ENCODE assay signal across 8 cellular contexts in the genomic region with DNA sequence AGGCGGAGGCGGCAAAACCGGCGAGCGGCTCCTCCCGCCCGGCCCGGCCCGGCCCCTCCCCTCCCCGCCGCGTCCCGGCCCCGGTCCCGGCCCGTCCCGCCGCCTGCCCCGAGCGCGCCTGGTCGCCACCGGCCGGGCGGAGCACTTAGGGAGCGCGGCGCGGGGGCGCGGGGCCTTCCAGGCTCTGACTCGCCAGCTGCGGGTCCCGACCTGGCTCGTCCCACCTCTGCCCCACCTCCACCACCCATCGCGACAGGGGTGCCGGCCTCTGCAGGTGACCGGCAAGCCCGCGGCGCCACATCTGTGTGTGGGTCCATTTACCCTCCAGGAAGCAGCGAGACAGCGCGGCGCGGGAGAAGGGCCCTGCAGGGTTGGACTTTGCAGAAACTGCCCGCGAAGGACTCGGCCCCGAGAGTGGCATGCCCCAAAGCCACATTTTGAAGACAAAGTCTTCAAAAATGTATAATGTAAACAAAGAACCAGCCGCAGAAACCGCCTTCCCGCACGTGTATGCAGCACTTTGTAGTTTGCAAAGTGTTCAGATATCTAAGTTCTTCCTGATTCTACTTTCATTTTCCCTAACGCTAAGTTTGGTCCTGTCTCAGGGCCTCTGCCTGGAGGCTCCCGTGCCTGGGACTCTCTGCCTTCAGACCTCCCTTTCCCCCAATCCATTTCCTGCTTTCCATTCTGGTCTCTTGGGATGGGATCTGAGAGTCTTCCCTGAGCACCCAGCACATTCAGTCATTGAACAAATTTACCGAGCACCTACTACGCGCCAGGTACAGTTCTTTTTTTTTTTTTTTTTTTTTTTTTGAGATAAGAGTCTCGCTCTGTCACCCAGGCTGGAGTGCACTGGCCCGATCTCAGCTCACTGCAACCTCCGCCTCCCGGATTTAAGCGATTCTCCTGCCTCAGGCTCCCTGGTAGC. TPM values are rescaled to one million over a fixed set of nuclear protein-coding genes. Genes with fewer than 3 reads are reported as not detected.
DNase-seq lines count a peak whose midpoint lies in the region; ATAC-seq and TF ChIP-seq lines count a peak whose summit lies in the region.

Gene TMCO4, minus strand, starts transcription at position 40 of the 928 bp plus-strand sequence. CDS start 19,158 bp downstream, outside the sequence.

- intact Hi-C loops in lower lobe of right lung (cut with DNase I) = no loop called here

- H3K27me3 ChIP-seq in lower lobe of right lung (ENCODE audit: low read depth) = no peaks in the 10 kb centered on the region

- no peaks in the 10 kb centered on the region for H3K36me3 ChIP-seq in lower lobe of right lung

- DNase-seq in DMS53 (lab: John Stamatoyannopoulos, UW) (peak; percentile 89), H4 (ENCODE audit: low spot score) (peak; percentile 81), NCI-H1417 treated with DMSO at 0.1 percent for 48 hours (lab: John Stamatoyannopoulos, UW) (peak; percentile 6), lower lobe of right lung (peak; percentile 76), midbrain (lab: John Stamatoyannopoulos, UW) (no peak)
- peak; percentile 60 to 62 for DNase-seq in activated CD4-positive, alpha-beta T cell treated with anti-CD3 and anti-CD28 coated beads, Interleukin-2, amount 50 U/mL, for 48 hours
- DNase-seq in effector CD8-positive, alpha-beta T cell (lab: John Stamatoyannopoulos, UW) = peak; percentile 10
- DNase-seq in stimulated activated CD4-positive, alpha-beta T cell treated with anti-CD3 and anti-CD28 coated beads, TNF-alpha, amount 100 ng/mL, for 4 hours (ENCODE audit: low read depth in 3 of 3) = peak in 2 of 3 experiments; percentile 23 to 33

- H3K4me1 ChIP-seq in lower lobe of right lung = peaks cover 17% of the 10 kb centered on the region

- ATAC-seq in lower lobe of right lung = peak; percentile 69 to 88

- H3K27ac ChIP-seq in lower lobe of right lung = peak within 1 kb of the TSS; percentile 87

- no peaks in the 10 kb centered on the region for H3K9me3 ChIP-seq in lower lobe of right lung

- peak within 1 kb of the TSS; percentile 76 for H3K4me3 ChIP-seq in lower lobe of right lung

- TF ChIP-seq CTCF in lower lobe of right lung (IDR thresholded peaks at IDR 0.05) = no peak

RNA-seq across cellular contexts. Expression of gene TMCO4, which starts in this region (rescaled TPM):
- 10.6 and 20.3 TPM in 2 replicates for total RNA-seq in H4 (2014; rRNA removed; shearing (Covaris generic))
- total RNA-seq in lower lobe of right lung = 26.3 TPM
